In genomic region chrX:40570346-40571093, GRCh38 we compare ENCODE assay signal across 8 cellular contexts. TPM values are rescaled to one million over a fixed set of nuclear protein-coding genes. Genes with fewer than 3 reads are reported as not detected.
DNase-seq lines count a peak whose midpoint lies in the region; ATAC-seq and TF ChIP-seq lines count a peak whose summit lies in the region.

No MANE protein-coding gene starts in this region.

- no peaks in the 10 kb centered on the region for H4K20me1 ChIP-seq in hepatocyte (ENCODE audit: insufficient read depth, poor library complexity, severe bottlenecking)

- no peak overlapping the region for H3K27ac ChIP-seq in hepatocyte

- H2AFZ ChIP-seq in hepatocyte, result no peak overlapping the region

- TF ChIP-seq CTCF in GM12864 (IDR thresholded peaks at IDR 0.05; ENCODE audit: low read depth, low read length, missing control alignments) (no peak), hepatocyte (IDR thresholded peaks at IDR 0.05; ENCODE audit: poor library complexity) (no peak)

- H3K4me3 Mint-ChIP-seq in T-helper 17 cell (peak overlapping the region; percentile 70), naive B cell (peak overlapping the region; percentile 70 to 91 (median 83))

- H3K9me3 ChIP-seq in T-helper 17 cell (ENCODE audit: control insufficient read depth, low read length, poor library complexity, severe bottlenecking), result no peaks in the 10 kb centered on the region
- no peaks in the 10 kb centered on the region for H3K9me3 ChIP-seq in hepatocyte (ENCODE audit: low read depth)

- peak; percentile 44 for DNase-seq in GM12864 (ENCODE audit: low read depth)
- no peak for DNase-seq in T-helper 17 cell
- DNase-seq in naive B cell, result peak; percentile 17
- DNase-seq in DMS153 (lab: John Stamatoyannopoulos, UW), result no peak
- no peak for DNase-seq in hepatocyte (ENCODE audit: low spot score)
- DNase-seq in NCI-H524 (lab: John Stamatoyannopoulos, UW), result no peak

- no peaks in the 10 kb centered on the region for H3K79me2 ChIP-seq in hepatocyte

- H3K27me3 ChIP-seq in hepatocyte, result no peaks in the 10 kb centered on the region

- no peaks in the 10 kb centered on the region for H3K27me3 Mint-ChIP-seq in T-helper 17 cell
- peaks cover 0 to 12% (median 4%) of the 10 kb centered on the region in 3 donors for H3K27me3 Mint-ChIP-seq in naive B cell

- H3K9me2 ChIP-seq in hepatocyte (replicated peaks; ENCODE audit: insufficient read depth), result no peaks in the 10 kb centered on the region

- no peaks in the 10 kb centered on the region for H3K4me1 ChIP-seq in hepatocyte (ENCODE audit: insufficient read depth)

- H3K4me3 ChIP-seq in GM12864 (ENCODE audit: low read depth, low read length) (peak overlapping the region; percentile 37), hepatocyte (no peak overlapping the region)

- H3K4me2 ChIP-seq in hepatocyte, result no peak overlapping the region

- H3K36me3 ChIP-seq in hepatocyte (replicated peaks; ENCODE audit: insufficient read depth, low read depth), result no peaks in the 10 kb centered on the region

- H3K36me3 Mint-ChIP-seq in T-helper 17 cell (ENCODE audit: low read depth), result no peaks in the 10 kb centered on the region
- no peaks in the 10 kb centered on the region for H3K36me3 Mint-ChIP-seq in naive B cell

- ATAC-seq in HG02588 (IDR thresholded peaks at IDR 0.05; ENCODE audit: unreplicated experiment) (peak; percentile 64), T-helper 17 cell (peak; percentile 14), naive B cell (ENCODE audit: low read depth in 2 of 2) (peak; percentile 78 to 82), HG02884 (IDR thresholded peaks at IDR 0.05; ENCODE audit: unreplicated experiment) (no peak)

- H3K9me3 Mint-ChIP-seq in naive B cell, result peaks cover 0 to 3% (median 0%) of the 10 kb centered on the region in 7 donors

- 70% methylated on average over 10 of the region's 10 CpGs for WGBS in hepatocyte (ENCODE audit: low lambda C conversion rate, missing lambda C conversion rate)

- H3K27ac Mint-ChIP-seq in T-helper 17 cell (no peak overlapping the region), naive B cell (peak overlapping the region in 5 of 6 donors; percentile 21 to 73 (median 65))

- H3K4me1 Mint-ChIP-seq in T-helper 17 cell, result peaks cover 5% of the 10 kb centered on the region
- H3K4me1 Mint-ChIP-seq in naive B cell, result peaks cover 12 to 16% (median 13%) of the 10 kb centered on the region in 3 donors

RNA-seq across cellular contexts. Expression of gene ATP6AP2, which starts 10.2 kb away (rescaled TPM):
- total RNA-seq in T-helper 17 cell (10 to 100 TPM; 81.2 to 82.6 TPM), hepatocyte (127 and 131 TPM in 2 replicates)
- polyA plus RNA-seq in naive B cell (ENCODE audit: low read depth in 6 of 6) (100 to 1,000 TPM; 135 to 199 (median 153) TPM), hepatocyte (154 and 158 TPM in 2 replicates)

RNA-seq across cellular contexts. Expression of gene MPC1L, which starts 52.7 kb away (rescaled TPM):
- total RNA-seq in T-helper 17 cell (not detected), hepatocyte (not detected in 2 replicates)
- polyA plus RNA-seq in naive B cell (ENCODE audit: low read depth in 6 of 6) (not detected), hepatocyte (not detected in 2 replicates)

Comparison
In these comparisons a context has a peak if more than half of its experiments do, and no peak if none do; other contexts are left out.
1. DNase-seq: peak in GM12864 (single experiment) and naive B cell (single experiment); none in T-helper 17 cell (0 of 3), DMS153 (single experiment), hepatocyte (single experiment) and NCI-H524 (0 of 2).